Comparison of ENCODE assay signal across 15 cellular contexts in genomic region chr10:133459454-133460207, GRCh38. TPM values are rescaled to one million over a fixed set of nuclear protein-coding genes. Genes with fewer than 3 reads are reported as not detected.
"Had no signal": no experiment of that assay in that cellular context is flagged by ENCODE, and none has a peak within 500 bp of the region (broad histone marks: within the 10 kb centered on the region; RNA-seq: fewer than 3 reads in every experiment).

No MANE protein-coding gene starts in this region.

- DNase-seq: activated CD4-positive, alpha-beta T cell treated with anti-CD3 and anti-CD28 coated beads, Interleukin-2, amount 50 U/mL, for 1 hour; activated CD4-positive, CD25-positive, alpha-beta regulatory T cell; activated CD8-positive, alpha-beta memory T cell treated with anti-CD3 and anti-CD28 coated beads for 24 hours; activated naive CD4-positive, alpha-beta T cell treated with anti-CD3 and anti-CD28 coated beads, Interleukin-2, amount 10 ng/mL, durations not matched to agents 7 days and 5 days; activated T-cell treated with anti-CD3 and anti-CD28 coated beads for 4 hours; left cardiac atrium; stimulated activated naive B cell treated with anti-CD40 and anti-IgM and Interleukin-4, amounts not matched to agents 10 μg/mL and 1 μg/mL and 100 μg/mL, for 72 hours; SW 1271; transverse colon had no signal

- ATAC-seq: left cardiac atrium; pancreas; stimulated activated naive B cell treated with anti-CD40 and anti-IgM and Interleukin-4, amounts not matched to agents 10 μg/mL and 1 μg/mL and 100 μg/mL, for 72 hours had no signal

- H3K4me1 ChIP-seq: adrenal gland, pancreas, SJSA1, transverse colon had no signal

- H3K36me3 ChIP-seq: adrenal gland, pancreas, SJSA1, transverse colon had no signal

- H3K4me3 ChIP-seq: adrenal gland, pancreas, SJSA1, transverse colon had no signal

- H3K27me3 Mint-ChIP-seq: memory B cell; stimulated activated naive B cell treated with anti-CD40 and anti-IgM and Interleukin-4, amounts not matched to agents 10 μg/mL and 1 μg/mL and 100 μg/mL, for 72 hours had no signal

- H3K27me3 ChIP-seq: adrenal gland, pancreas, SJSA1, transverse colon had no signal

- FAIRE-seq: endometrium, pancreas had no signal

- H3K4me1 Mint-ChIP-seq: activated naive CD4-positive, alpha-beta T cell treated with anti-CD3 and anti-CD28 coated beads, Interleukin-2, amount 10 ng/mL, durations not matched to agents 7 days and 5 days; memory B cell; neural crest cell; stimulated activated naive B cell treated with anti-CD40 and anti-IgM and Interleukin-4, amounts not matched to agents 10 μg/mL and 1 μg/mL and 100 μg/mL, for 72 hours had no signal

- H3K9me3 Mint-ChIP-seq: activated naive CD4-positive, alpha-beta T cell treated with anti-CD3 and anti-CD28 coated beads, Interleukin-2, amount 10 ng/mL, durations not matched to agents 7 days and 5 days; memory B cell; stimulated activated naive B cell treated with anti-CD40 and anti-IgM and Interleukin-4, amounts not matched to agents 10 μg/mL and 1 μg/mL and 100 μg/mL, for 72 hours had no signal

- H3K9me3 ChIP-seq: adrenal gland, pancreas, transverse colon had no signal

- H3K27ac ChIP-seq: adrenal gland, pancreas, SJSA1, transverse colon had no signal

- H3K36me3 Mint-ChIP-seq: activated naive CD4-positive, alpha-beta T cell treated with anti-CD3 and anti-CD28 coated beads, Interleukin-2, amount 10 ng/mL, durations not matched to agents 7 days and 5 days had no signal

- H3K4me3 Mint-ChIP-seq: activated naive CD4-positive, alpha-beta T cell treated with anti-CD3 and anti-CD28 coated beads, Interleukin-2, amount 10 ng/mL, durations not matched to agents 7 days and 5 days; memory B cell; neural crest cell; stimulated activated naive B cell treated with anti-CD40 and anti-IgM and Interleukin-4, amounts not matched to agents 10 μg/mL and 1 μg/mL and 100 μg/mL, for 72 hours had no signal

- H3K27ac Mint-ChIP-seq: activated naive CD4-positive, alpha-beta T cell treated with anti-CD3 and anti-CD28 coated beads, Interleukin-2, amount 10 ng/mL, durations not matched to agents 7 days and 5 days; memory B cell; stimulated activated naive B cell treated with anti-CD40 and anti-IgM and Interleukin-4, amounts not matched to agents 10 μg/mL and 1 μg/mL and 100 μg/mL, for 72 hours had no signal

RNA-seq across cellular contexts. Expression of gene SPRN, which starts 35.2 kb away (rescaled TPM):
- total RNA-seq: left cardiac atrium, SJSA1, transverse colon had no signal
